Comparison of ENCODE assay signal across 1 cellular context in the genomic region with DNA sequence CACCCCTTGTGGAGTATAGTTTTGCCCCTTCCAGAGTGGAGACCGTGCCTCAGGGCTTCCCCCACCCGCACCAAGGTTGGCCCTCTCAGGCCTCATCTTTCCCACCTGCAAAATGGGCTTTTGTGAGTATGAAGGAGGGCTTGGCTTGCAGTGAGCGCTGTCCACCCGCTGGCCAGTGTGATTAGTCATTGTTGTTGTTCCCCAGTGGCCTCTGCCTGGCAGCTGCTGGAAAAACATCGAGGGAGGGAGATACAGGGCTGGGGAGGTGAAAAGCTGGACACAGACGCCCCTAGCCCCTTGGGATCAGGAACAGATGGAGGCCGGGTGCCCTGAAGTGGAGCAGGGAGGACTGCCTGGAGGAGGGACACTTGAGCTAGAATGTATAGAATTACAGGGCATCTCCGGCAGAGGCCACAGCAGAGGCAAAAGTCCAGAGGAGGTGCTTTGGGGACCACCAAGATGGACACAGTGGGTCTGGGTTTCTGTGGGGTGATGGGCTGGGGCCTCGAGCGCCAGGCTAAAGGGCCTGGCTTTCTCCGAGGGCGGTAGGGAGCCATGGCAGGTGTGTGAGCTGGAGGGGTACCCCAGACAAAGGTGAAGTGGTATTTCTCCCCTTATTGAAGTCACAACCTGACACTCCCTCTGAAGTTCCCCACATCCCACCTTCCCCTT.
TF ChIP-seq lines count a peak whose summit lies in the region.

No MANE protein-coding gene starts in this region.

TF ChIP-seq in K562, 482 proteins besides CTCF, POLR2A, EP300 and RAD21 (continued from another document and continues in another):
- TF ChIP-seq, protein P1, sequence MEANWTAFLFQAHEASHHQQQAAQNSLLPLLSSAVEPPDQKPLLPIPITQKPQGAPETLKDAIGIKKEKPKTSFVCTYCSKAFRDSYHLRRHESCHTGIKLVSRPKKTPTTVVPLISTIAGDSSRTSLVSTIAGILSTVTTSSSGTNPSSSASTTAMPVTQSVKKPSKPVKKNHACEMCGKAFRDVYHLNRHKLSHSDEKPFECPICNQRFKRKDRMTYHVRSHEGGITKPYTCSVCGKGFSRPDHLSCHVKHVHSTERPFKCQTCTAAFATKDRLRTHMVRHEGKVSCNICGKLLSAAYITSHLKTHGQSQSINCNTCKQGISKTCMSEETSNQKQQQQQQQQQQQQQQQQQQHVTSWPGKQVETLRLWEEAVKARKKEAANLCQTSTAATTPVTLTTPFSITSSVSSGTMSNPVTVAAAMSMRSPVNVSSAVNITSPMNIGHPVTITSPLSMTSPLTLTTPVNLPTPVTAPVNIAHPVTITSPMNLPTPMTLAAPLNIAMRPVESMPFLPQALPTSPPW (CRISPR knock-in tag; IDR thresholded peaks at IDR 0.05) = 0 out of 2 replicates have a peak, but pooled peaks have one; percentile 20
- TF ChIP-seq, protein P2, sequence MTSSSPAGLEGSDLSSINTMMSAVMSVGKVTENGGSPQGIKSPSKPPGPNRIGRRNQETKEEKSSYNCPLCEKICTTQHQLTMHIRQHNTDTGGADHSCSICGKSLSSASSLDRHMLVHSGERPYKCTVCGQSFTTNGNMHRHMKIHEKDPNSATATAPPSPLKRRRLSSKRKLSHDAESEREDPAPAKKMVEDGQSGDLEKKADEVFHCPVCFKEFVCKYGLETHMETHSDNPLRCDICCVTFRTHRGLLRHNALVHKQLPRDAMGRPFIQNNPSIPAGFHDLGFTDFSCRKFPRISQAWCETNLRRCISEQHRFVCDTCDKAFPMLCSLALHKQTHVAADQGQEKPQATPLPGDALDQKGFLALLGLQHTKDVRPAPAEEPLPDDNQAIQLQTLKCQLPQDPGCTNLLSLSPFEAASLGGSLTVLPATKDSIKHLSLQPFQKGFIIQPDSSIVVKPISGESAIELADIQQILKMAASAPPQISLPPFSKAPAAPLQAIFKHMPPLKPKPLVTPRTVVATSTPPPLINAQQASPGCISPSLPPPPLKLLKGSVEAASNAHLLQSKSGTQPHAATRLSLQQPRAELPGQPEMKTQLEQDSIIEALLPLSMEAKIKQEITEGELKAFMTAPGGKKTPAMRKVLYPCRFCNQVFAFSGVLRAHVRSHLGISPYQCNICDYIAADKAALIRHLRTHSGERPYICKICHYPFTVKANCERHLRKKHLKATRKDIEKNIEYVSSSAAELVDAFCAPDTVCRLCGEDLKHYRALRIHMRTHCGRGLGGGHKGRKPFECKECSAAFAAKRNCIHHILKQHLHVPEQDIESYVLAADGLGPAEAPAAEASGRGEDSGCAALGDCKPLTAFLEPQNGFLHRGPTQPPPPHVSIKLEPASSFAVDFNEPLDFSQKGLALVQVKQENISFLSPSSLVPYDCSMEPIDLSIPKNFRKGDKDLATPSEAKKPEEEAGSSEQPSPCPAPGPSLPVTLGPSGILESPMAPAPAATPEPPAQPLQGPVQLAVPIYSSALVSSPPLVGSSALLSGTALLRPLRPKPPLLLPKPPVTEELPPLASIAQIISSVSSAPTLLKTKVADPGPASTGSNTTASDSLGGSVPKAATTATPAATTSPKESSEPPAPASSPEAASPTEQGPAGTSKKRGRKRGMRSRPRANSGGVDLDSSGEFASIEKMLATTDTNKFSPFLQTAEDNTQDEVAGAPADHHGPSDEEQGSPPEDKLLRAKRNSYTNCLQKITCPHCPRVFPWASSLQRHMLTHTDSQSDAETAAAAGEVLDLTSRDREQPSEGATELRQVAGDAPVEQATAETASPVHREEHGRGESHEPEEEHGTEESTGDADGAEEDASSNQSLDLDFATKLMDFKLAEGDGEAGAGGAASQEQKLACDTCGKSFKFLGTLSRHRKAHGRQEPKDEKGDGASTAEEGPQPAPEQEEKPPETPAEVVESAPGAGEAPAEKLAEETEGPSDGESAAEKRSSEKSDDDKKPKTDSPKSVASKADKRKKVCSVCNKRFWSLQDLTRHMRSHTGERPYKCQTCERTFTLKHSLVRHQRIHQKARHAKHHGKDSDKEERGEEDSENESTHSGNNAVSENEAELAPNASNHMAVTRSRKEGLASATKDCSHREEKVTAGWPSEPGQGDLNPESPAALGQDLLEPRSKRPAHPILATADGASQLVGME (CRISPR knock-in tag; IDR thresholded peaks at IDR 0.05) = no peak
- no peak for TF ChIP-seq NR1H2 (CRISPR knock-in tag; IDR thresholded peaks at IDR 0.05)
- peak; percentile 96 for TF ChIP-seq SMARCA5 (IDR thresholded peaks at IDR 0.05)
- TF ChIP-seq, protein P3, sequence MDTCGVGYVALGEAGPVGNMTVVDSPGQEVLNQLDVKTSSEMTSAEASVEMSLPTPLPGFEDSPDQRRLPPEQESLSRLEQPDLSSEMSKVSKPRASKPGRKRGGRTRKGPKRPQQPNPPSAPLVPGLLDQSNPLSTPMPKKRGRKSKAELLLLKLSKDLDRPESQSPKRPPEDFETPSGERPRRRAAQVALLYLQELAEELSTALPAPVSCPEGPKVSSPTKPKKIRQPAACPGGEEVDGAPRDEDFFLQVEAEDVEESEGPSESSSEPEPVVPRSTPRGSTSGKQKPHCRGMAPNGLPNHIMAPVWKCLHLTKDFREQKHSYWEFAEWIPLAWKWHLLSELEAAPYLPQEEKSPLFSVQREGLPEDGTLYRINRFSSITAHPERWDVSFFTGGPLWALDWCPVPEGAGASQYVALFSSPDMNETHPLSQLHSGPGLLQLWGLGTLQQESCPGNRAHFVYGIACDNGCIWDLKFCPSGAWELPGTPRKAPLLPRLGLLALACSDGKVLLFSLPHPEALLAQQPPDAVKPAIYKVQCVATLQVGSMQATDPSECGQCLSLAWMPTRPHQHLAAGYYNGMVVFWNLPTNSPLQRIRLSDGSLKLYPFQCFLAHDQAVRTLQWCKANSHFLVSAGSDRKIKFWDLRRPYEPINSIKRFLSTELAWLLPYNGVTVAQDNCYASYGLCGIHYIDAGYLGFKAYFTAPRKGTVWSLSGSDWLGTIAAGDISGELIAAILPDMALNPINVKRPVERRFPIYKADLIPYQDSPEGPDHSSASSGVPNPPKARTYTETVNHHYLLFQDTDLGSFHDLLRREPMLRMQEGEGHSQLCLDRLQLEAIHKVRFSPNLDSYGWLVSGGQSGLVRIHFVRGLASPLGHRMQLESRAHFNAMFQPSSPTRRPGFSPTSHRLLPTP (IDR thresholded peaks at IDR 0.05; ENCODE audit: borderline replicate concordance, extremely low read depth, insufficient read length) = no peak
- TF ChIP-seq, protein P4, sequence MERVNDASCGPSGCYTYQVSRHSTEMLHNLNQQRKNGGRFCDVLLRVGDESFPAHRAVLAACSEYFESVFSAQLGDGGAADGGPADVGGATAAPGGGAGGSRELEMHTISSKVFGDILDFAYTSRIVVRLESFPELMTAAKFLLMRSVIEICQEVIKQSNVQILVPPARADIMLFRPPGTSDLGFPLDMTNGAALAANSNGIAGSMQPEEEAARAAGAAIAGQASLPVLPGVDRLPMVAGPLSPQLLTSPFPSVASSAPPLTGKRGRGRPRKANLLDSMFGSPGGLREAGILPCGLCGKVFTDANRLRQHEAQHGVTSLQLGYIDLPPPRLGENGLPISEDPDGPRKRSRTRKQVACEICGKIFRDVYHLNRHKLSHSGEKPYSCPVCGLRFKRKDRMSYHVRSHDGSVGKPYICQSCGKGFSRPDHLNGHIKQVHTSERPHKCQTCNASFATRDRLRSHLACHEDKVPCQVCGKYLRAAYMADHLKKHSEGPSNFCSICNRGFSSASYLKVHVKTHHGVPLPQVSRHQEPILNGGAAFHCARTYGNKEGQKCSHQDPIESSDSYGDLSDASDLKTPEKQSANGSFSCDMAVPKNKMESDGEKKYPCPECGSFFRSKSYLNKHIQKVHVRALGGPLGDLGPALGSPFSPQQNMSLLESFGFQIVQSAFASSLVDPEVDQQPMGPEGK (CRISPR knock-in tag; IDR thresholded peaks at IDR 0.05; ENCODE audit: borderline replicate concordance) = no peak
- TF ChIP-seq MIER1 (IDR thresholded peaks at IDR 0.05; ENCODE audit: low read depth) = 0 out of 2 replicates have a peak, but pooled peaks have one; percentile 59
- TF ChIP-seq HMG20A (CRISPR knock-in tag; conservative IDR thresholded peaks at IDR 0.05) = no peak
- no peak for TF ChIP-seq NEUROD1 (IDR thresholded peaks at IDR 0.05; ENCODE audit: borderline replicate concordance, low read depth, low read length, partially characterized antibody)
- TF ChIP-seq, protein P5, sequence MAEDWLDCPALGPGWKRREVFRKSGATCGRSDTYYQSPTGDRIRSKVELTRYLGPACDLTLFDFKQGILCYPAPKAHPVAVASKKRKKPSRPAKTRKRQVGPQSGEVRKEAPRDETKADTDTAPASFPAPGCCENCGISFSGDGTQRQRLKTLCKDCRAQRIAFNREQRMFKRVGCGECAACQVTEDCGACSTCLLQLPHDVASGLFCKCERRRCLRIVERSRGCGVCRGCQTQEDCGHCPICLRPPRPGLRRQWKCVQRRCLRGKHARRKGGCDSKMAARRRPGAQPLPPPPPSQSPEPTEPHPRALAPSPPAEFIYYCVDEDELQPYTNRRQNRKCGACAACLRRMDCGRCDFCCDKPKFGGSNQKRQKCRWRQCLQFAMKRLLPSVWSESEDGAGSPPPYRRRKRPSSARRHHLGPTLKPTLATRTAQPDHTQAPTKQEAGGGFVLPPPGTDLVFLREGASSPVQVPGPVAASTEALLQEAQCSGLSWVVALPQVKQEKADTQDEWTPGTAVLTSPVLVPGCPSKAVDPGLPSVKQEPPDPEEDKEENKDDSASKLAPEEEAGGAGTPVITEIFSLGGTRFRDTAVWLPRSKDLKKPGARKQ (CRISPR knock-in tag; IDR thresholded peaks at IDR 0.05) = no peak
- TF ChIP-seq SIX5 (IDR thresholded peaks at IDR 0.05; ENCODE audit: borderline replicate concordance in 1 of 2, insufficient read depth in 1 of 2, low read depth in 1 of 2, low read length in 2 of 2) = no peak
- no peak for TF ChIP-seq KLF10 (CRISPR knock-in tag; IDR thresholded peaks at IDR 0.05)
- no peak for TF ChIP-seq CTBP1 (IDR thresholded peaks at IDR 0.05; ENCODE audit: borderline replicate concordance)
- no peak for TF ChIP-seq ZNF707 (CRISPR knock-in tag; conservative IDR thresholded peaks at IDR 0.05)
- no peak for TF ChIP-seq TBL1XR1 (IDR thresholded peaks at IDR 0.05; ENCODE audit: low read length in 2 of 2)
- TF ChIP-seq, protein P6, sequence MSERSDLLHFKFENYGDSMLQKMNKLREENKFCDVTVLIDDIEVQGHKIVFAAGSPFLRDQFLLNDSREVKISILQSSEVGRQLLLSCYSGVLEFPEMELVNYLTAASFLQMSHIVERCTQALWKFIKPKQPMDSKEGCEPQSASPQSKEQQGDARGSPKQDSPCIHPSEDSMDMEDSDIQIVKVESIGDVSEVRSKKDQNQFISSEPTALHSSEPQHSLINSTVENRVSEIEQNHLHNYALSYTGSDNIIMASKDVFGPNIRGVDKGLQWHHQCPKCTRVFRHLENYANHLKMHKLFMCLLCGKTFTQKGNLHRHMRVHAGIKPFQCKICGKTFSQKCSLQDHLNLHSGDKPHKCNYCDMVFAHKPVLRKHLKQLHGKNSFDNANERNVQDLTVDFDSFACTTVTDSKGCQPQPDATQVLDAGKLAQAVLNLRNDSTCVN (CRISPR knock-in tag; IDR thresholded peaks at IDR 0.05) = no peak
- TF ChIP-seq, protein P7, sequence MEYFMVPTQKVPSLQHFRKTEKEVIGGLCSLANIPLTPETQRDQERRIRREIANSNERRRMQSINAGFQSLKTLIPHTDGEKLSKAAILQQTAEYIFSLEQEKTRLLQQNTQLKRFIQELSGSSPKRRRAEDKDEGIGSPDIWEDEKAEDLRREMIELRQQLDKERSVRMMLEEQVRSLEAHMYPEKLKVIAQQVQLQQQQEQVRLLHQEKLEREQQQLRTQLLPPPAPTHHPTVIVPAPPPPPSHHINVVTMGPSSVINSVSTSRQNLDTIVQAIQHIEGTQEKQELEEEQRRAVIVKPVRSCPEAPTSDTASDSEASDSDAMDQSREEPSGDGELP (CRISPR knock-in tag; IDR thresholded peaks at IDR 0.05; ENCODE audit: borderline replicate concordance) = peak; percentile 43; the same call in 1 of the 2 replicates
- TF ChIP-seq ZC3H4 (CRISPR knock-in tag; IDR thresholded peaks at IDR 0.05; ENCODE audit: borderline replicate concordance) = no peak
- TF ChIP-seq HDGF (IDR thresholded peaks at IDR 0.05) = peak; percentile 91; the same call in 1 of the 2 replicates
- TF ChIP-seq EGR1 (conservative IDR thresholded peaks at IDR 0.05) = no peak
- no peak for TF ChIP-seq MCM3 (IDR thresholded peaks at IDR 0.05)
- no peak for TF ChIP-seq KDM5B (IDR thresholded peaks at IDR 0.05; ENCODE audit: insufficient replicate concordance, low read depth, low read length)
- TF ChIP-seq SIN3A (IDR thresholded peaks at IDR 0.05; ENCODE audit: borderline replicate concordance in 2 of 2, control insufficient read depth in 1 of 2, low read depth in 2 of 2, low read length in 2 of 2) = no peak
- no peak for TF ChIP-seq ZNF444 (CRISPR knock-in tag; IDR thresholded peaks at IDR 0.05)
- no peak for TF ChIP-seq FIP1L1 (IDR thresholded peaks at IDR 0.05; ENCODE audit: low read depth, low read length, poor library complexity, severe bottlenecking)
- TF ChIP-seq, protein P8, sequence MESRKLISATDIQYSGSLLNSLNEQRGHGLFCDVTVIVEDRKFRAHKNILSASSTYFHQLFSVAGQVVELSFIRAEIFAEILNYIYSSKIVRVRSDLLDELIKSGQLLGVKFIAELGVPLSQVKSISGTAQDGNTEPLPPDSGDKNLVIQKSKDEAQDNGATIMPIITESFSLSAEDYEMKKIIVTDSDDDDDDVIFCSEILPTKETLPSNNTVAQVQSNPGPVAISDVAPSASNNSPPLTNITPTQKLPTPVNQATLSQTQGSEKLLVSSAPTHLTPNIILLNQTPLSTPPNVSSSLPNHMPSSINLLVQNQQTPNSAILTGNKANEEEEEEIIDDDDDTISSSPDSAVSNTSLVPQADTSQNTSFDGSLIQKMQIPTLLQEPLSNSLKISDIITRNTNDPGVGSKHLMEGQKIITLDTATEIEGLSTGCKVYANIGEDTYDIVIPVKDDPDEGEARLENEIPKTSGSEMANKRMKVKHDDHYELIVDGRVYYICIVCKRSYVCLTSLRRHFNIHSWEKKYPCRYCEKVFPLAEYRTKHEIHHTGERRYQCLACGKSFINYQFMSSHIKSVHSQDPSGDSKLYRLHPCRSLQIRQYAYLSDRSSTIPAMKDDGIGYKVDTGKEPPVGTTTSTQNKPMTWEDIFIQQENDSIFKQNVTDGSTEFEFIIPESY (CRISPR knock-in tag; IDR thresholded peaks at IDR 0.05) = peak; percentile 86
- no peak for TF ChIP-seq PYGO2 (tag; IDR thresholded peaks at IDR 0.05)
- TF ChIP-seq ATF1 (CRISPR knock-in tag; IDR thresholded peaks at IDR 0.05) = no peak
- no peak for TF ChIP-seq ATF1 (tag; IDR thresholded peaks at IDR 0.05)
- TF ChIP-seq, protein P9, sequence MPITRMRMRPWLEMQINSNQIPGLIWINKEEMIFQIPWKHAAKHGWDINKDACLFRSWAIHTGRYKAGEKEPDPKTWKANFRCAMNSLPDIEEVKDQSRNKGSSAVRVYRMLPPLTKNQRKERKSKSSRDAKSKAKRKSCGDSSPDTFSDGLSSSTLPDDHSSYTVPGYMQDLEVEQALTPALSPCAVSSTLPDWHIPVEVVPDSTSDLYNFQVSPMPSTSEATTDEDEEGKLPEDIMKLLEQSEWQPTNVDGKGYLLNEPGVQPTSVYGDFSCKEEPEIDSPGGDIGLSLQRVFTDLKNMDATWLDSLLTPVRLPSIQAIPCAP (CRISPR knock-in tag; IDR thresholded peaks at IDR 0.05; ENCODE audit: borderline replicate concordance) = no peak
- no peak for TF ChIP-seq ETV5 (CRISPR knock-in tag; IDR thresholded peaks at IDR 0.05; ENCODE audit: low read depth)
